ENCODE assay signal across 7 cellular contexts in the genomic region with DNA sequence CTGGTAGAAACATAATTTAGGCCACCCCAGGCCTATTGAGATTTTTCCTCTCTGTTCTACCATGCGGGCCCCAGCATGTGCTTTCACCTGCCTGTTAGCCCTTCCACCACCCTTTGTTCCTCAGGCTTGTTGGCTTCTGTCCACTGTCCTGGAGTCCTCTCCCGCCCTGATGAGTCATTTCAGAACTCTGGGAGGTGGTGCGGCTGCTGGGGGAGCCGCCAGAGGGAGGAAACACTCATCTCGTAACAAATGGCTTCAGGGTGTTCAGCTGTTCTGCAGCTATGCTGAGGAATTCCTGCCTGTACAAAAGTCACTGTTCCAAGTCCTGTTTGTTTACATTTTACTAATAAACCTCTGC. TPM values are rescaled to one million over a fixed set of nuclear protein-coding genes. Genes with fewer than 3 reads are reported as not detected.
DNase-seq lines count a peak whose midpoint lies in the region; FAIRE-seq and TF ChIP-seq lines count a peak whose summit lies in the region.

No MANE protein-coding gene starts in this region.

- TF ChIP-seq CTCF in ovary (IDR thresholded peaks at IDR 0.05): peak; percentile 23 to 62 (median 62)

- H3K4me1 ChIP-seq in ovary (ENCODE audit: insufficient read depth): peaks cover 4% of the 10 kb centered on the region

- WGBS in ovary, 3 donors: 4 to 9% (median 7%) methylated on average over 5 of the region's 5 CpGs

- peak; percentile 76 for DNase-seq in HS-5 (ENCODE audit: low read depth)
- peak; percentile 33 for DNase-seq in SKM-1 treated with dmso at 0.1 percent for 144 hours (lab: John Stamatoyannopoulos, UW; ENCODE audit: unreplicated experiment)
- peak; percentile 1 to 48 for DNase-seq in frontal cortex (ENCODE audit: low spot score in 2 of 2)
- peak; percentile 84 to 92 (median 85) for DNase-seq in ovary
- DNase-seq in stimulated activated CD4-positive, alpha-beta T cell treated with anti-CD3 and anti-CD28 coated beads, Interleukin-1b, Interleukin-23, amount 100 ng/mL, for 48 hours: no peak
- no peak for DNase-seq in effector CD8-positive, alpha-beta T cell (lab: John Stamatoyannopoulos, UW)
- no peak for DNase-seq in T-helper 1 cell

- no peaks in the 10 kb centered on the region for H3K9me3 ChIP-seq in ovary

- intact Hi-C loops in ovary (cut with DNase I): no loop called here

- FAIRE-seq in frontal cortex (lab: Jason Lieb, UNC): no peak

- H3K27me3 ChIP-seq in ovary: no peaks in the 10 kb centered on the region

- TF ChIP-seq POLR2A in ovary (IDR thresholded peaks at IDR 0.05): no peak

- no peaks in the 10 kb centered on the region for H3K36me3 ChIP-seq in ovary

- TF ChIP-seq EP300 in ovary (IDR thresholded peaks at IDR 0.05): no peak

- H3K4me3 ChIP-seq in ovary: no peak overlapping the region

- peak overlapping the region; percentile 55 to 80 for H3K27ac ChIP-seq in ovary

RNA-seq across cellular contexts. Expression of a gene that starts 36.3 kb away (rescaled TPM):
- not detected for total RNA-seq in frontal cortex
- not detected for total RNA-seq in ovary
- not detected for polyA plus RNA-seq in ovary

Comparison
In these comparisons a context has a peak if more than half of its experiments do, and no peak if none do; other contexts are left out.
1. DNase-seq: peak in HS-5 (single experiment), SKM-1 treated with dmso at 0.1 percent for 144 hours (single experiment), frontal cortex (2 of 2) and ovary (5 of 5); none in stimulated activated CD4-positive, alpha-beta T cell treated with anti-CD3 and anti-CD28 coated beads, Interleukin-1b, Interleukin-23, amount 100 ng/mL, for 48 hours (single experiment), effector CD8-positive, alpha-beta T cell (single experiment) and T-helper 1 cell (0 of 5).